ENCODE assay signal across 2 cellular contexts in genomic region chr9:134765785-134766184, GRCh38.
TF ChIP-seq lines count a peak whose summit lies in the region.

No MANE protein-coding gene starts in this region.

TF ChIP-seq in GM12878, 131 proteins besides CTCF, POLR2A, EP300 and RAD21 (continued from another document and continues in another):
- TF ChIP-seq, protein P1, sequence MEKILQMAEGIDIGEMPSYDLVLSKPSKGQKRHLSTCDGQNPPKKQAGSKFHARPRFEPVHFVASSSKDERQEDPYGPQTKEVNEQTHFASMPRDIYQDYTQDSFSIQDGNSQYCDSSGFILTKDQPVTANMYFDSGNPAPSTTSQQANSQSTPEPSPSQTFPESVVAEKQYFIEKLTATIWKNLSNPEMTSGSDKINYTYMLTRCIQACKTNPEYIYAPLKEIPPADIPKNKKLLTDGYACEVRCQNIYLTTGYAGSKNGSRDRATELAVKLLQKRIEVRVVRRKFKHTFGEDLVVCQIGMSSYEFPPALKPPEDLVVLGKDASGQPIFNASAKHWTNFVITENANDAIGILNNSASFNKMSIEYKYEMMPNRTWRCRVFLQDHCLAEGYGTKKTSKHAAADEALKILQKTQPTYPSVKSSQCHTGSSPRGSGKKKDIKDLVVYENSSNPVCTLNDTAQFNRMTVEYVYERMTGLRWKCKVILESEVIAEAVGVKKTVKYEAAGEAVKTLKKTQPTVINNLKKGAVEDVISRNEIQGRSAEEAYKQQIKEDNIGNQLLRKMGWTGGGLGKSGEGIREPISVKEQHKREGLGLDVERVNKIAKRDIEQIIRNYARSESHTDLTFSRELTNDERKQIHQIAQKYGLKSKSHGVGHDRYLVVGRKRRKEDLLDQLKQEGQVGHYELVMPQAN (conservative IDR thresholded peaks at IDR 0.05), result no peak
- TF ChIP-seq CHD2 (IDR thresholded peaks at IDR 0.05; ENCODE audit: borderline replicate concordance, low read depth, low read length), result no peak
- TF ChIP-seq RELA (IDR thresholded peaks at IDR 0.05; ENCODE audit: borderline replicate concordance, partially characterized antibody), result no peak
- no peak for TF ChIP-seq FOS (IDR thresholded peaks at IDR 0.05; ENCODE audit: borderline replicate concordance, extremely low read depth, insufficient read length)
- no peak for TF ChIP-seq GABPA (IDR thresholded peaks at IDR 0.05; ENCODE audit: low read depth)
- TF ChIP-seq BRCA1 (IDR thresholded peaks at IDR 0.05; ENCODE audit: low read depth, low read length), result no peak
- no peak for TF ChIP-seq CHD4 (IDR thresholded peaks at IDR 0.05)
- peak; percentile 77 for TF ChIP-seq SPI1 (IDR thresholded peaks at IDR 0.05; ENCODE audit: borderline replicate concordance, insufficient read depth, low read depth, low read length)
- TF ChIP-seq ZBED1 (IDR thresholded peaks at IDR 0.05; ENCODE audit: borderline replicate concordance), result no peak
- TF ChIP-seq, protein P2, sequence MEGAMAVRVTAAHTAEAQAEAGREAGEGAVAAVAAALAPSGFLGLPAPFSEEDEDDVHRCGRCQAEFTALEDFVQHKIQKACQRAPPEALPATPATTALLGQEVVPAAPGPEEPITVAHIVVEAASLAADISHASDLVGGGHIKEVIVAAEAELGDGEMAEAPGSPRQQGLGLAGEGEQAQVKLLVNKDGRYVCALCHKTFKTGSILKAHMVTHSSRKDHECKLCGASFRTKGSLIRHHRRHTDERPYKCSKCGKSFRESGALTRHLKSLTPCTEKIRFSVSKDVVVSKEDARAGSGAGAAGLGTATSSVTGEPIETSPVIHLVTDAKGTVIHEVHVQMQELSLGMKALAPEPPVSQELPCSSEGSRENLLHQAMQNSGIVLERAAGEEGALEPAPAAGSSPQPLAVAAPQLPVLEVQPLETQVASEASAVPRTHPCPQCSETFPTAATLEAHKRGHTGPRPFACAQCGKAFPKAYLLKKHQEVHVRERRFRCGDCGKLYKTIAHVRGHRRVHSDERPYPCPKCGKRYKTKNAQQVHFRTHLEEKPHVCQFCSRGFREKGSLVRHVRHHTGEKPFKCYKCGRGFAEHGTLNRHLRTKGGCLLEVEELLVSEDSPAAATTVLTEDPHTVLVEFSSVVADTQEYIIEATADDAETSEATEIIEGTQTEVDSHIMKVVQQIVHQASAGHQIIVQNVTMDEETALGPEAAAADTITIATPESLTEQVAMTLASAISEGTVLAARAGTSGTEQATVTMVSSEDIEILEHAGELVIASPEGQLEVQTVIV (IDR thresholded peaks at IDR 0.05; ENCODE audit: borderline replicate concordance, partially characterized antibody), result no peak
- TF ChIP-seq, protein P3, sequence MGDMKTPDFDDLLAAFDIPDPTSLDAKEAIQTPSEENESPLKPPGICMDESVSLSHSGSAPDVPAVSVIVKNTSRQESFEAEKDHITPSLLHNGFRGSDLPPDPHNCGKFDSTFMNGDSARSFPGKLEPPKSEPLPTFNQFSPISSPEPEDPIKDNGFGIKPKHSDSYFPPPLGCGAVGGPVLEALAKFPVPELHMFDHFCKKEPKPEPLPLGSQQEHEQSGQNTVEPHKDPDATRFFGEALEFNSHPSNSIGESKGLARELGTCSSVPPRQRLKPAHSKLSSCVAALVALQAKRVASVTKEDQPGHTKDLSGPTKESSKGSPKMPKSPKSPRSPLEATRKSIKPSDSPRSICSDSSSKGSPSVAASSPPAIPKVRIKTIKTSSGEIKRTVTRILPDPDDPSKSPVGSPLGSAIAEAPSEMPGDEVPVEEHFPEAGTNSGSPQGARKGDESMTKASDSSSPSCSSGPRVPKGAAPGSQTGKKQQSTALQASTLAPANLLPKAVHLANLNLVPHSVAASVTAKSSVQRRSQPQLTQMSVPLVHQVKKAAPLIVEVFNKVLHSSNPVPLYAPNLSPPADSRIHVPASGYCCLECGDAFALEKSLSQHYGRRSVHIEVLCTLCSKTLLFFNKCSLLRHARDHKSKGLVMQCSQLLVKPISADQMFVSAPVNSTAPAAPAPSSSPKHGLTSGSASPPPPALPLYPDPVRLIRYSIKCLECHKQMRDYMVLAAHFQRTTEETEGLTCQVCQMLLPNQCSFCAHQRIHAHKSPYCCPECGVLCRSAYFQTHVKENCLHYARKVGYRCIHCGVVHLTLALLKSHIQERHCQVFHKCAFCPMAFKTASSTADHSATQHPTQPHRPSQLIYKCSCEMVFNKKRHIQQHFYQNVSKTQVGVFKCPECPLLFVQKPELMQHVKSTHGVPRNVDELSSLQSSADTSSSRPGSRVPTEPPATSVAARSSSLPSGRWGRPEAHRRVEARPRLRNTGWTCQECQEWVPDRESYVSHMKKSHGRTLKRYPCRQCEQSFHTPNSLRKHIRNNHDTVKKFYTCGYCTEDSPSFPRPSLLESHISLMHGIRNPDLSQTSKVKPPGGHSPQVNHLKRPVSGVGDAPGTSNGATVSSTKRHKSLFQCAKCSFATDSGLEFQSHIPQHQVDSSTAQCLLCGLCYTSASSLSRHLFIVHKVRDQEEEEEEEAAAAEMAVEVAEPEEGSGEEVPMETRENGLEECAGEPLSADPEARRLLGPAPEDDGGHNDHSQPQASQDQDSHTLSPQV (IDR thresholded peaks at IDR 0.05), result no peak
- TF ChIP-seq RAD51 (IDR thresholded peaks at IDR 0.05), result no peak
- no peak for TF ChIP-seq E2F4 (IDR thresholded peaks at IDR 0.05; ENCODE audit: low read depth, low read length)

TF ChIP-seq in SK-N-SH, 30 proteins besides CTCF, POLR2A, EP300 and RAD21 (continued from another document):
- TF ChIP-seq, protein P4, sequence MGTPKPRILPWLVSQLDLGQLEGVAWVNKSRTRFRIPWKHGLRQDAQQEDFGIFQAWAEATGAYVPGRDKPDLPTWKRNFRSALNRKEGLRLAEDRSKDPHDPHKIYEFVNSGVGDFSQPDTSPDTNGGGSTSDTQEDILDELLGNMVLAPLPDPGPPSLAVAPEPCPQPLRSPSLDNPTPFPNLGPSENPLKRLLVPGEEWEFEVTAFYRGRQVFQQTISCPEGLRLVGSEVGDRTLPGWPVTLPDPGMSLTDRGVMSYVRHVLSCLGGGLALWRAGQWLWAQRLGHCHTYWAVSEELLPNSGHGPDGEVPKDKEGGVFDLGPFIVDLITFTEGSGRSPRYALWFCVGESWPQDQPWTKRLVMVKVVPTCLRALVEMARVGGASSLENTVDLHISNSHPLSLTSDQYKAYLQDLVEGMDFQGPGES (IDR thresholded peaks at IDR 0.05; ENCODE audit: low read depth, low read length), result no peak
- TF ChIP-seq USF2 (IDR thresholded peaks at IDR 0.05; ENCODE audit: borderline replicate concordance, low read depth, low read length) (no peak), JUND (IDR thresholded peaks at IDR 0.05) (no peak), GABPA (IDR thresholded peaks at IDR 0.05; ENCODE audit: low read depth) (no peak), MXI1 (IDR thresholded peaks at IDR 0.05; ENCODE audit: low read depth, low read length) (no peak), YY1 (IDR thresholded peaks at IDR 0.05; ENCODE audit: low read depth) (no peak)
TF ChIP-seq in SK-N-SH: peak in this region for 0.
